9 cellular contexts compared by ENCODE assay signal in the genomic region with DNA sequence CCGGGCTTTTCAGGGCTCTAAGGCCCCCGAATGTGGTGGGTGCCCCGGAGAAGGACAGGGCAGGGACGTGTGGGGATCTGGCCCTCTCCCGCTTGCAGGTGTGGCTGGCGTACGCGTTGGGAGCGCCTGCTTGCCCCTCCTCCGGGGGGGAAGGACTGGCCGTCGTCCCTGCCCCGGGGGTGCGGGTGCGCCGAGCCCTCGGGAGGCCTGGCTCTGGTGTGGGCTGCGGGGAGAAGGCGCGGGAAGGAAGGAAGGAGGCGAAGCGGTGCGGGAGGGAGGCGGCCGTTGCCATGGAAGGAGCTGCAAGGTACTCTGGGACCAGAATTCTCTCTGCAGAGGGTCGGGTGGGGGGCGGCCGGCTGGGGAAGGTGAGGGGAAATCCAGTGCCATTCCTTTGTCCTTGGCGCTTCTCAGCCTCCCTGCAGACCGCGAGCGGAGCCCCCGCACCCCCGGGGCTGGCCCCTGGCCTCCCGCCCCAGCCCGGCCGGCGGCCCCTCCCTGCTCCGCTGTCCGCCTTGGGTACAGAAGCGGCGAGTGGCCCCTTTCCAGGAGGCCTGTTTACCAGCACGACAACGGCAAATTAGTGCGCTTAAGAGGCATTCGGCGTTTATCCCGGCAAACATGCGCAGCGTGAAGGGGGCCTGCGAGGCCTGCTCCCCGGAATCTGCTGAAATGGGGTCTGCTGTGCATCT.
DNase-seq lines count a peak whose midpoint lies in the region; ATAC-seq, FAIRE-seq and TF ChIP-seq lines count a peak whose summit lies in the region.
"Had no signal": no experiment of that assay in that cellular context is flagged by ENCODE, and none has a peak within 500 bp of the region (broad histone marks: within the 10 kb centered on the region; RNA-seq: fewer than 3 reads in every experiment).

No MANE protein-coding gene starts in this region.

- DNase-seq in breast epithelium (ENCODE audit: low spot score in 2 of 2) (peak in 1 of 2 donors; percentile 49), MCF 10A (ENCODE audit: unreplicated experiment) (no peak), astrocyte (ENCODE audit: low read depth) (no peak), kidney epithelial cell (ENCODE audit: low read depth) (no peak), ureter (ENCODE audit: low spot score) (peak; percentile 39), putamen (ENCODE audit: low spot score) (no peak)
- DNase-seq: amniotic stem cell had no signal

- H3K36me3 Mint-ChIP-seq in MCF 10A (ENCODE audit: insufficient read depth, unreplicated experiment), result no peaks in the 10 kb centered on the region
- no peaks in the 10 kb centered on the region for H3K36me3 Mint-ChIP-seq in astrocyte (ENCODE audit: low read depth, unreplicated experiment)

- no peak for TF ChIP-seq POLR2A in breast epithelium (IDR thresholded peaks at IDR 0.05)

- peaks cover 5% of the 10 kb centered on the region for H4K20me1 ChIP-seq in astrocyte (ENCODE audit: insufficient read depth, low read length)

- H3K4me1 ChIP-seq in breast epithelium (no peaks in the 10 kb centered on the region), astrocyte (ENCODE audit: insufficient read depth, low read length) (no peaks in the 10 kb centered on the region)

- H3K27ac ChIP-seq in breast epithelium, result no peak overlapping the region
- H3K27ac ChIP-seq in astrocyte (ENCODE audit: low read depth, low read length), result no peak overlapping the region

- ATAC-seq in GM19395 (IDR thresholded peaks at IDR 0.05; ENCODE audit: unreplicated experiment) (no peak), GM21423 (IDR thresholded peaks at IDR 0.05; ENCODE audit: unreplicated experiment) (no peak)

- H3K4me3 ChIP-seq in breast epithelium (peak overlapping the region in 2 of 3 donors; percentile 24 to 52), astrocyte (ENCODE audit: insufficient read depth, low read depth, low read length) (no peak overlapping the region), kidney epithelial cell (ENCODE audit: low read depth, low read length) (peak overlapping the region; percentile 34)

- H3K27ac Mint-ChIP-seq in MCF 10A (ENCODE audit: low read depth, unreplicated experiment) (no peak overlapping the region), astrocyte (ENCODE audit: unreplicated experiment) (no peak overlapping the region)

- no peak overlapping the region for H3K4me3 Mint-ChIP-seq in MCF 10A (ENCODE audit: unreplicated experiment)
- H3K4me3 Mint-ChIP-seq in astrocyte (ENCODE audit: unreplicated experiment), result no peak overlapping the region

- no peak for FAIRE-seq in astrocyte (lab: Jason Lieb, UNC)

- no peak overlapping the region for H3K9ac ChIP-seq in astrocyte (ENCODE audit: low read length)

- intact Hi-C loops in breast epithelium (cut with DNase I; ENCODE audit: low total_unique reads), result no loop called here
- intact Hi-C loops in MCF 10A (cut with micrococcal nuclease), result no loop called here

- H3K9me3 Mint-ChIP-seq in MCF 10A (ENCODE audit: unreplicated experiment) (no peaks in the 10 kb centered on the region), astrocyte (ENCODE audit: unreplicated experiment) (peaks cover 3% of the 10 kb centered on the region)

- H3K36me3 ChIP-seq in breast epithelium (no peaks in the 10 kb centered on the region), astrocyte (ENCODE audit: insufficient read depth, low read length) (no peaks in the 10 kb centered on the region), kidney epithelial cell (ENCODE audit: control insufficient read depth, insufficient read depth, low read length) (no peaks in the 10 kb centered on the region)

- H3K27me3 ChIP-seq in breast epithelium, result peaks cover 0 to 79% of the 10 kb centered on the region in 2 donors
- H3K27me3 ChIP-seq in astrocyte (ENCODE audit: insufficient read depth, low read length), result peaks cover 66% of the 10 kb centered on the region
- peaks cover 44% of the 10 kb centered on the region for H3K27me3 ChIP-seq in kidney epithelial cell (ENCODE audit: control insufficient read depth, insufficient read depth, low read length)

- TF ChIP-seq CTCF in breast epithelium (IDR thresholded peaks at IDR 0.05) (no peak), MCF 10A (IDR thresholded peaks at IDR 0.05; ENCODE audit: unreplicated experiment) (no peak), astrocyte (IDR thresholded peaks at IDR 0.05; ENCODE audit: insufficient read depth, low read depth, low read length) (no peak), kidney epithelial cell (IDR thresholded peaks at IDR 0.05; ENCODE audit: insufficient read depth, low read length, poor library complexity, severe bottlenecking) (no peak)

- no peaks in the 10 kb centered on the region for H3K79me2 ChIP-seq in astrocyte (ENCODE audit: insufficient read depth, low read length)

- H2AFZ ChIP-seq in astrocyte (ENCODE audit: low read depth, low read length), result no peak overlapping the region

- CTCF ChIA-PET in MCF 10A (lab: Yijun Ruan, JAX), result interaction anchor here (0.6 kb wide), 1 partner anchor 62 kb away, joined by 3 read pairs; no protein-coding TSS in a partner anchor

- no peaks in the 10 kb centered on the region for H3K9me3 ChIP-seq in breast epithelium
- H3K9me3 ChIP-seq in astrocyte (ENCODE audit: insufficient read depth, low read depth, low read length), result no peaks in the 10 kb centered on the region

- POLR2A ChIA-PET in MCF 10A (lab: Yijun Ruan, JAX), result no interaction called here

- H3K27me3 Mint-ChIP-seq in MCF 10A (ENCODE audit: insufficient read depth, unreplicated experiment), result peaks cover 40% of the 10 kb centered on the region
- peaks cover 66% of the 10 kb centered on the region for H3K27me3 Mint-ChIP-seq in astrocyte (ENCODE audit: low read depth, unreplicated experiment)

- peak overlapping the region; percentile 19 for H3K4me2 ChIP-seq in astrocyte (ENCODE audit: low read length)

- BruUV-seq in MCF 10A (replicated peaks; lab: Mats Ljungman, UMichigan), result no TSS peak

- H3K4me1 Mint-ChIP-seq in MCF 10A (ENCODE audit: insufficient read depth, unreplicated experiment) (no peaks in the 10 kb centered on the region), astrocyte (ENCODE audit: low read depth, unreplicated experiment) (peaks cover 5% of the 10 kb centered on the region)
